Comparison of ENCODE assay signal across 1 cellular context in genomic region chr11:41309111-41309522, GRCh38.
A peak's percentile ranks its signal among the peaks of the same experiment; 100 is the strongest.
TF ChIP-seq lines count a peak whose summit lies in the region.

No MANE protein-coding gene starts in this region.

TF ChIP-seq in GM12878, 131 proteins besides CTCF, POLR2A, EP300 and RAD21 (continued from another document):
- TF ChIP-seq ATF2 (IDR thresholded peaks at IDR 0.05; ENCODE audit: low read length) (peak; percentile 50; the same call in 1 of the 2 replicates), NRF1 (conservative IDR thresholded peaks at IDR 0.05; ENCODE audit: low read depth, low read length) (no peak), ZNF592 (IDR thresholded peaks at IDR 0.05) (no peak), ZNF622 (IDR thresholded peaks at IDR 0.05) (no peak), DPF2 (IDR thresholded peaks at IDR 0.05) (peak; percentile 87), ESRRA (IDR thresholded peaks at IDR 0.05; ENCODE audit: low read length) (no peak), JUND (IDR thresholded peaks at IDR 0.05; ENCODE audit: low read depth, low read length) (no peak), BCL3 (IDR thresholded peaks at IDR 0.05; ENCODE audit: borderline replicate concordance, insufficient read depth, low read depth, low read length, poor library complexity, severe bottlenecking) (peak; percentile 60), BCL11A (IDR thresholded peaks at IDR 0.05; ENCODE audit: low read depth, low read length) (peak; percentile 73; the same call in 1 of the 2 replicates), SMAD5 (IDR thresholded peaks at IDR 0.05; ENCODE audit: low read depth) (no peak), ETV6 (conservative IDR thresholded peaks at IDR 0.05 in 1 of 2, IDR thresholded peaks at IDR 0.05 in 1 of 2; ENCODE audit: borderline replicate concordance in 1 of 2, low read depth in 1 of 2) (peak in 1 of 2 experiments; percentile 64; a peak in 2 of 4 replicates), HDGF (IDR thresholded peaks at IDR 0.05) (no peak), POLR2AphosphoS2 (IDR thresholded peaks at IDR 0.05; ENCODE audit: low read depth, low read length) (no peak), ATF7 (IDR thresholded peaks at IDR 0.05; ENCODE audit: low read depth) (peak; percentile 90), MTA2 (IDR thresholded peaks at IDR 0.05; ENCODE audit: low read depth) (peak; percentile 93), BCLAF1 (IDR thresholded peaks at IDR 0.05) (no peak), RAD51 (IDR thresholded peaks at IDR 0.05) (no peak; the same call in 1 of the 2 replicates), SP1 (IDR thresholded peaks at IDR 0.05; ENCODE audit: low read depth, low read length) (no peak), MEF2A (IDR thresholded peaks at IDR 0.05; ENCODE audit: insufficient read depth, low read depth, low read length) (peak; percentile 81), TCF3 (IDR thresholded peaks at IDR 0.05; ENCODE audit: borderline replicate concordance, insufficient read depth, low read depth, low read length) (peak; percentile 62; the same call in 1 of the 2 replicates), MXI1 (IDR thresholded peaks at IDR 0.05; ENCODE audit: low read depth, low read length) (no peak), CHD4 (IDR thresholded peaks at IDR 0.05) (no peak), LARP7 (IDR thresholded peaks at IDR 0.05) (no peak), JUNB (IDR thresholded peaks at IDR 0.05) (peak; percentile 84), NFIC (IDR thresholded peaks at IDR 0.05; ENCODE audit: low read depth, low read length) (peak; percentile 87), MYC (IDR thresholded peaks at IDR 0.05; ENCODE audit: insufficient read depth, insufficient read length, insufficient replicate concordance, low read length, severe bottlenecking) (no peak), TBL1XR1 (IDR thresholded peaks at IDR 0.05; ENCODE audit: low read depth, low read length) (peak; percentile 92), PKNOX1 (IDR thresholded peaks at IDR 0.05) (no peak), ZSCAN29 (IDR thresholded peaks at IDR 0.05) (no peak), IKZF1 (conservative IDR thresholded peaks at IDR 0.05) (peak; percentile 89), PAX8 (IDR thresholded peaks at IDR 0.05) (no peak), FOXM1 (IDR thresholded peaks at IDR 0.05; ENCODE audit: low read depth, low read length) (peak; percentile 89; the same call in 1 of the 2 replicates), ZBTB40 (IDR thresholded peaks at IDR 0.05; ENCODE audit: borderline replicate concordance) (no peak), ZNF217 (IDR thresholded peaks at IDR 0.05) (peak; percentile 95; the same call in 1 of the 2 replicates), BHLHE40 (IDR thresholded peaks at IDR 0.05; ENCODE audit: borderline replicate concordance in 1 of 2, low read depth in 2 of 2, low read length in 1 of 2) (peak; percentile 29 to 42; a peak in 1 of 4 replicates)
